1 cellular context compared by ENCODE assay signal in the genomic region with DNA sequence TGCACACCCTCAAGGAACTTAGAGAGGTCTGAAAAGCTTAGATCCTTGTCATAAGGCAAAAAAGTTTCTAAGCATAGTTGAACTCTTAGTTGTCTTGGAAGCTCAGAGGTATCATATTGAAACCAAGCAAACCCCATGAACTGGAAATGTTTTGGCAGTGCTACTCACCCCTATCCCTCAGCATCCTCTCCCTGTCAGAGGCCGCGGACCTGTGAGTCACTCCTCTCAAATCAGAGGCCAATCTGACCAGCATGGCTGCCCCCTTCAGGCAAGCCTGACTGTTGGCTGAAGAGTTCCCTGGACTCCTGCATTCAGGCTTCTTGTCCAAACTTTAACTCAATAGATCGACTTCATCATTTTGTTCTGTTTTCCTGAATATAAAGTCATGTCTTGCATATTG.
TF ChIP-seq lines count a peak whose summit lies in the region.

No MANE protein-coding gene starts in this region.

TF ChIP-seq in IMR-90, 13 proteins besides CTCF, POLR2A, EP300 and RAD21 (continued from another document):
- TF ChIP-seq, protein P1, sequence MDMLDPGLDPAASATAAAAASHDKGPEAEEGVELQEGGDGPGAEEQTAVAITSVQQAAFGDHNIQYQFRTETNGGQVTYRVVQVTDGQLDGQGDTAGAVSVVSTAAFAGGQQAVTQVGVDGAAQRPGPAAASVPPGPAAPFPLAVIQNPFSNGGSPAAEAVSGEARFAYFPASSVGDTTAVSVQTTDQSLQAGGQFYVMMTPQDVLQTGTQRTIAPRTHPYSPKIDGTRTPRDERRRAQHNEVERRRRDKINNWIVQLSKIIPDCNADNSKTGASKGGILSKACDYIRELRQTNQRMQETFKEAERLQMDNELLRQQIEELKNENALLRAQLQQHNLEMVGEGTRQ (IDR thresholded peaks at IDR 0.05; ENCODE audit: low read depth, low read length), result no peak
- TF ChIP-seq MAZ (IDR thresholded peaks at IDR 0.05; ENCODE audit: borderline replicate concordance, low read depth, low read length) (no peak), FOS (IDR thresholded peaks at IDR 0.05; ENCODE audit: low read depth, low read length) (no peak), RCOR1 (IDR thresholded peaks at IDR 0.05; ENCODE audit: insufficient replicate concordance, low read length) (no peak), CHD1 (IDR thresholded peaks at IDR 0.05; ENCODE audit: low read depth, low read length) (no peak)
TF ChIP-seq in IMR-90: peak in this region for 0.
